Comparison of ENCODE assay signal across 13 cellular contexts in genomic region chr2:241320394-241320793, GRCh38. TPM values are rescaled to one million over a fixed set of nuclear protein-coding genes. Genes with fewer than 3 reads are reported as not detected.
A peak's percentile ranks its signal among the peaks of the same experiment; 100 is the strongest.
DNase-seq lines count a peak whose midpoint lies in the region; ATAC-seq and TF ChIP-seq lines count a peak whose summit lies in the region.
"Had no signal": no experiment of that assay in that cellular context is flagged by ENCODE, and none has a peak within 500 bp of the region (broad histone marks: within the 10 kb centered on the region; RNA-seq: fewer than 3 reads in every experiment).

No MANE protein-coding gene starts in this region.

- peaks cover 96% of the 10 kb centered on the region for H3K79me2 ChIP-seq in Loucy (ENCODE audit: insufficient read depth, low read length)
- H3K79me2 ChIP-seq in neural progenitor cell (ENCODE audit: low read depth): peaks cover 96% of the 10 kb centered on the region

- no peaks in the 10 kb centered on the region for H3K27me3 ChIP-seq in Loucy (ENCODE audit: insufficient read depth, low read length, poor library complexity, severe bottlenecking)
- no peaks in the 10 kb centered on the region for H3K27me3 ChIP-seq in neural progenitor cell

- H3K9ac ChIP-seq in Loucy (ENCODE audit: low read depth, low read length, poor library complexity, severe bottlenecking) (peak overlapping the region; percentile 100), neural progenitor cell (no peak overlapping the region)

- H3K9me3 ChIP-seq in Loucy (ENCODE audit: insufficient read depth, low read depth, low read length) (no peaks in the 10 kb centered on the region), neural progenitor cell (ENCODE audit: low read depth) (no peaks in the 10 kb centered on the region)
- H3K9me3 ChIP-seq: HAP-1 had no signal

- ATAC-seq in GM21526 (IDR thresholded peaks at IDR 0.05; ENCODE audit: low FRiP score, unreplicated experiment): no peak
- ATAC-seq: left cardiac atrium had no signal

- H3K4me3 ChIP-seq in Loucy (ENCODE audit: low read length, poor library complexity, severe bottlenecking) (peak overlapping the region; percentile 99), neural progenitor cell (no peak overlapping the region)
- H3K4me3 ChIP-seq: HAP-1 had no signal

- H3K27me3 Mint-ChIP-seq in T-helper 2 cell treated with Interferon-gamma antibody and Interleukin-4, amounts not matched to agents 5 μg/mL and 100 μg/mL, for 36 hours (ENCODE audit: low read depth): no peaks in the 10 kb centered on the region
- H3K27me3 Mint-ChIP-seq in chondrocyte (ENCODE audit: low read depth): no peaks in the 10 kb centered on the region
- H3K27me3 Mint-ChIP-seq in neural progenitor cell (ENCODE audit: insufficient read depth, low read depth): peaks cover 3% of the 10 kb centered on the region

- peaks cover 49% of the 10 kb centered on the region for H3K36me3 Mint-ChIP-seq in T-helper 2 cell treated with Interferon-gamma antibody and Interleukin-4, amounts not matched to agents 5 μg/mL and 100 μg/mL, for 36 hours (ENCODE audit: low read depth)
- H3K36me3 Mint-ChIP-seq in chondrocyte (ENCODE audit: low read depth) (peaks cover 4% of the 10 kb centered on the region), neural progenitor cell (peaks cover 28% of the 10 kb centered on the region)

- DNase-seq in T-helper 2 cell treated with Interferon-gamma antibody and Interleukin-4, amounts not matched to agents 5 μg/mL and 100 μg/mL, for 36 hours (ENCODE audit: low spot score): no peak
- DNase-seq in T-helper 2 cell (no peak), chondrocyte (ENCODE audit: low spot score) (no peak), neural progenitor cell (ENCODE audit: low spot score) (no peak), AG08395 (ENCODE audit: low spot score) (no peak), NAMALWA (ENCODE audit: low spot score) (no peak)
- DNase-seq: activated T-cell treated with anti-CD3 and anti-CD28 coated beads, Interleukin-2, amount 50 U/mL, for 48 hours; left cardiac atrium; NCI-H2081 treated with DMSO at 0.1 percent for 48 hours; SIG-M5 had no signal

- H3K9me3 Mint-ChIP-seq in T-helper 2 cell treated with Interferon-gamma antibody and Interleukin-4, amounts not matched to agents 5 μg/mL and 100 μg/mL, for 36 hours: no peaks in the 10 kb centered on the region
- no peaks in the 10 kb centered on the region for H3K9me3 Mint-ChIP-seq in chondrocyte (ENCODE audit: low read depth)
- no peaks in the 10 kb centered on the region for H3K9me3 Mint-ChIP-seq in neural progenitor cell

- peaks cover 89% of the 10 kb centered on the region for H4K20me1 ChIP-seq in Loucy (ENCODE audit: insufficient read depth, low read length, poor library complexity, severe bottlenecking)
- peaks cover 91% of the 10 kb centered on the region for H4K20me1 ChIP-seq in neural progenitor cell (ENCODE audit: low read depth)

- TF ChIP-seq CTCF in Loucy (conservative IDR thresholded peaks at IDR 0.05; ENCODE audit: low read length) (no peak), chondrocyte (IDR thresholded peaks at IDR 0.05) (no peak), neural progenitor cell (IDR thresholded peaks at IDR 0.05) (no peak)

- peaks cover 54% of the 10 kb centered on the region for H3K4me1 Mint-ChIP-seq in T-helper 2 cell treated with Interferon-gamma antibody and Interleukin-4, amounts not matched to agents 5 μg/mL and 100 μg/mL, for 36 hours (ENCODE audit: low read depth)
- H3K4me1 Mint-ChIP-seq in chondrocyte (ENCODE audit: low read depth) (peaks cover 77% of the 10 kb centered on the region), neural progenitor cell (peaks cover 39% of the 10 kb centered on the region)

- H3K27ac Mint-ChIP-seq in T-helper 2 cell treated with Interferon-gamma antibody and Interleukin-4, amounts not matched to agents 5 μg/mL and 100 μg/mL, for 36 hours: no peak overlapping the region
- H3K27ac Mint-ChIP-seq in chondrocyte (ENCODE audit: unreplicated experiment) (peak overlapping the region; percentile 19), neural progenitor cell (no peak overlapping the region)

- H3K9me2 ChIP-seq in Loucy (replicated peaks; ENCODE audit: low read depth, low read length): no peaks in the 10 kb centered on the region

- H2AFZ ChIP-seq in Loucy (ENCODE audit: low read length): no peak overlapping the region
- no peak overlapping the region for H2AFZ ChIP-seq in neural progenitor cell (replicated peaks)

- no peak overlapping the region for H3K27ac ChIP-seq in neural progenitor cell

- H3K4me1 ChIP-seq in Loucy (ENCODE audit: insufficient read depth, low read length, poor library complexity, severe bottlenecking) (peaks cover 57% of the 10 kb centered on the region), neural progenitor cell (peaks cover 22% of the 10 kb centered on the region)

- H3K36me3 ChIP-seq in Loucy (ENCODE audit: insufficient read depth, low read length) (peaks cover 18% of the 10 kb centered on the region), neural progenitor cell (peaks cover 11% of the 10 kb centered on the region)

- H3F3A ChIP-seq in Loucy (ENCODE audit: low read depth) (no peaks in the 10 kb centered on the region), neural progenitor cell (ENCODE audit: low read depth) (peaks cover 8% of the 10 kb centered on the region)

- peak overlapping the region; percentile 96 for H3K4me2 ChIP-seq in Loucy (ENCODE audit: low read depth, low read length, poor library complexity, severe bottlenecking)
- peak overlapping the region; percentile 98 for H3K4me2 ChIP-seq in neural progenitor cell

- H3K4me3 Mint-ChIP-seq in T-helper 2 cell treated with Interferon-gamma antibody and Interleukin-4, amounts not matched to agents 5 μg/mL and 100 μg/mL, for 36 hours: peak overlapping the region; percentile 13
- H3K4me3 Mint-ChIP-seq in chondrocyte (ENCODE audit: unreplicated experiment) (no peak overlapping the region), neural progenitor cell (no peak overlapping the region)

RNA-seq across cellular contexts. Expression of gene SEPTIN2, which starts 4.7 kb away (rescaled TPM):
- total RNA-seq in chondrocyte (447 to 542 TPM (median 465 TPM) in 3 replicates), neural progenitor cell (ENCODE audit: low replicate concordance) (452 and 632 TPM in 2 replicates)

RNA-seq across cellular contexts. Expression of gene HDLBP, which starts 4.9 kb away (rescaled TPM):
- 979 to 1,131 TPM (median 989 TPM) in 3 replicates for total RNA-seq in chondrocyte
- total RNA-seq in neural progenitor cell (ENCODE audit: low replicate concordance): 251 and 269 TPM in 2 replicates

RNA-seq across cellular contexts. Expression of gene FARP2, which starts 35.7 kb away (rescaled TPM):
- total RNA-seq in chondrocyte: 54.0 to 57.1 TPM (median 56.0 TPM) in 3 replicates
- total RNA-seq in neural progenitor cell (ENCODE audit: low replicate concordance): 28.6 and 32.3 TPM in 2 replicates
